In the genomic region with DNA sequence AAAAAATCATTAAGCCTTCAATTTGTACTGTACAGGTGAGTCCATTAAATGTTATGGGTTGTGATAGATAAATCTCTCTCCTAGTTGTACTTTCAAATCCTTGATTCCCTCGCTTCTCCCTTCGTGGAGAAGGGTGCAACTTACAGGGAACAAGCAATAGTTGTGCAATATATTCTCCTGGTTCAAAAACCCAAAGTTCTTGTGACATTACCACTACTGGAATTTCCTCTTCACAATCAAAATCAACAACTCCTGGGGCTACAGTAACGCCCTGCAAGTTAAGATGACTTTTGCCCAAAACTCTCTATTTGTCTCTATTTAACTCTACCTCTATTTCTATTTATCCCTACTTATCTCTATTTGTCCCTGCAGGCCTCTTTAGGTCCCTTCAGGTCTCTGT, we compare ENCODE assay signal across 1 cellular context.
TF ChIP-seq lines count a peak whose summit lies in the region.

No MANE protein-coding gene starts in this region.

TF ChIP-seq in IMR-90, 13 proteins besides CTCF, POLR2A, EP300 and RAD21:
- TF ChIP-seq CHD1 (IDR thresholded peaks at IDR 0.05; ENCODE audit: low read depth, low read length) = no peak
- peak; percentile 61; the same call in 1 of the 2 replicates for TF ChIP-seq CEBPB (IDR thresholded peaks at IDR 0.05; ENCODE audit: low read depth, low read length)
- TF ChIP-seq, protein P1, sequence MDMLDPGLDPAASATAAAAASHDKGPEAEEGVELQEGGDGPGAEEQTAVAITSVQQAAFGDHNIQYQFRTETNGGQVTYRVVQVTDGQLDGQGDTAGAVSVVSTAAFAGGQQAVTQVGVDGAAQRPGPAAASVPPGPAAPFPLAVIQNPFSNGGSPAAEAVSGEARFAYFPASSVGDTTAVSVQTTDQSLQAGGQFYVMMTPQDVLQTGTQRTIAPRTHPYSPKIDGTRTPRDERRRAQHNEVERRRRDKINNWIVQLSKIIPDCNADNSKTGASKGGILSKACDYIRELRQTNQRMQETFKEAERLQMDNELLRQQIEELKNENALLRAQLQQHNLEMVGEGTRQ (IDR thresholded peaks at IDR 0.05; ENCODE audit: low read depth, low read length) = no peak
- no peak for TF ChIP-seq RCOR1 (IDR thresholded peaks at IDR 0.05; ENCODE audit: insufficient replicate concordance, low read length)
